In genomic region chr1:112707217-112708001, GRCh38 we compare ENCODE assay signal across 8 cellular contexts. TPM values are rescaled to one million over a fixed set of nuclear protein-coding genes. Genes with fewer than 3 reads are reported as not detected.
DNase-seq lines count a peak whose midpoint lies in the region; ATAC-seq lines count a peak whose summit lies in the region.

No MANE protein-coding gene starts in this region.

- DNase-seq in C1 segment of cervical spinal cord (lab: John Stamatoyannopoulos, UW) (peak in 12 of 14 donors; percentile 11 to 88 (median 70)), NCI-H446 treated with DMSO at 0.1 percent for 48 hours (lab: John Stamatoyannopoulos, UW) (peak; percentile 71), left lobe of liver (ENCODE audit: low spot score) (peak; percentile 89)
- DNase-seq in activated CD4-positive, alpha-beta T cell treated with anti-CD3 and anti-CD28 coated beads, Interleukin-2, amount 10 ng/mL, durations not matched to agents 24 days and 14 days = peak; percentile 91
- peak; percentile 74 to 75 for DNase-seq in stimulated activated CD4-positive, alpha-beta T cell treated with anti-CD3 and anti-CD28 coated beads, Interleukin-2, amount 100 ng/mL, for 24 hours

- peaks cover 53% of the 10 kb centered on the region for H3K4me1 Mint-ChIP-seq in activated CD4-positive, alpha-beta T cell treated with anti-CD3 and anti-CD28 coated beads, Interleukin-2, amount 10 ng/mL, durations not matched to agents 24 days and 14 days
- H3K4me1 Mint-ChIP-seq in dendritic cell treated with granulocyte-macrophage colony-stimulating factor and Interleukin-4, amounts not matched to agents 40 ng/mL and 50 ng/mL, for 4 days (ENCODE audit: low read depth) = peaks cover 55% of the 10 kb centered on the region

- no peaks in the 10 kb centered on the region for H3K9me3 Mint-ChIP-seq in activated CD4-positive, alpha-beta T cell treated with anti-CD3 and anti-CD28 coated beads, Interleukin-2, amount 10 ng/mL, durations not matched to agents 24 days and 14 days
- no peaks in the 10 kb centered on the region for H3K9me3 Mint-ChIP-seq in dendritic cell treated with granulocyte-macrophage colony-stimulating factor and Interleukin-4, amounts not matched to agents 40 ng/mL and 50 ng/mL, for 4 days

- peak overlapping the region; percentile 87 for H3K4me3 Mint-ChIP-seq in activated CD4-positive, alpha-beta T cell treated with anti-CD3 and anti-CD28 coated beads, Interleukin-2, amount 10 ng/mL, durations not matched to agents 24 days and 14 days
- peak overlapping the region; percentile 60 for H3K4me3 Mint-ChIP-seq in dendritic cell treated with granulocyte-macrophage colony-stimulating factor and Interleukin-4, amounts not matched to agents 40 ng/mL and 50 ng/mL, for 4 days

- peaks cover 4% of the 10 kb centered on the region for H3K36me3 Mint-ChIP-seq in activated CD4-positive, alpha-beta T cell treated with anti-CD3 and anti-CD28 coated beads, Interleukin-2, amount 10 ng/mL, durations not matched to agents 24 days and 14 days (ENCODE audit: low read depth)
- H3K36me3 Mint-ChIP-seq in dendritic cell treated with granulocyte-macrophage colony-stimulating factor and Interleukin-4, amounts not matched to agents 40 ng/mL and 50 ng/mL, for 4 days (ENCODE audit: low read depth) = peaks cover 9% of the 10 kb centered on the region

- intact Hi-C loops in activated CD4-positive, alpha-beta T cell treated with anti-CD3 and anti-CD28 coated beads, Interleukin-2, amount 10 ng/mL, durations not matched to agents 24 days and 14 days (cut with micrococcal nuclease) = loop anchor here (1.0 to 5.0 kb wide), 5 partner anchors 9 to 1105 kb away; partner anchors contain the start of genes MAGI3 and RSBN1
- intact Hi-C loops in dendritic cell treated with granulocyte-macrophage colony-stimulating factor and Interleukin-4, amounts not matched to agents 40 ng/mL and 50 ng/mL, for 4 days (cut with micrococcal nuclease) = loop anchor here (5.0 to 10.0 kb wide), 2 partner anchors 205 to 243 kb away; no protein-coding TSS in a partner anchor

- peak overlapping the region; percentile 71 for H3K27ac Mint-ChIP-seq in activated CD4-positive, alpha-beta T cell treated with anti-CD3 and anti-CD28 coated beads, Interleukin-2, amount 10 ng/mL, durations not matched to agents 24 days and 14 days
- H3K27ac Mint-ChIP-seq in dendritic cell treated with granulocyte-macrophage colony-stimulating factor and Interleukin-4, amounts not matched to agents 40 ng/mL and 50 ng/mL, for 4 days = peak overlapping the region; percentile 64

- ATAC-seq in GM19043 (IDR thresholded peaks at IDR 0.05; ENCODE audit: low read depth, unreplicated experiment) = peak; percentile 38
- ATAC-seq in HG03196 (IDR thresholded peaks at IDR 0.05; ENCODE audit: unreplicated experiment) = peak; percentile 49
- peak; percentile 87 for ATAC-seq in left lobe of liver

- H3K27me3 Mint-ChIP-seq in activated CD4-positive, alpha-beta T cell treated with anti-CD3 and anti-CD28 coated beads, Interleukin-2, amount 10 ng/mL, durations not matched to agents 24 days and 14 days = peaks cover 23% of the 10 kb centered on the region
- H3K27me3 Mint-ChIP-seq in dendritic cell treated with granulocyte-macrophage colony-stimulating factor and Interleukin-4, amounts not matched to agents 40 ng/mL and 50 ng/mL, for 4 days = peaks cover 60% of the 10 kb centered on the region

RNA-seq across cellular contexts. Expression of gene RHOC, which starts 0.5 kb away (rescaled TPM):
- 48.5 and 53.4 TPM in 2 replicates for total RNA-seq in activated CD4-positive, alpha-beta T cell treated with anti-CD3 and anti-CD28 coated beads, Interleukin-2, amount 10 ng/mL, durations not matched to agents 24 days and 14 days
- total RNA-seq in left lobe of liver = 55.3 TPM

RNA-seq across cellular contexts. Expression of gene PPM1J, which starts 7.7 kb away (rescaled TPM):
- total RNA-seq in activated CD4-positive, alpha-beta T cell treated with anti-CD3 and anti-CD28 coated beads, Interleukin-2, amount 10 ng/mL, durations not matched to agents 24 days and 14 days = 1.2 and 1.4 TPM in 2 replicates
- total RNA-seq in left lobe of liver = 0.33 TPM

RNA-seq across cellular contexts. Expression of gene MOV10, which starts 33.0 kb away (rescaled TPM):
- total RNA-seq in activated CD4-positive, alpha-beta T cell treated with anti-CD3 and anti-CD28 coated beads, Interleukin-2, amount 10 ng/mL, durations not matched to agents 24 days and 14 days = 70.7 and 76.7 TPM in 2 replicates
- total RNA-seq in left lobe of liver = 44.3 TPM

Comparison
In these comparisons a context has a peak if more than half of its experiments do, and no peak if none do; other contexts are left out.
1. Peak in every context shown above with its lines: DNase-seq and ATAC-seq.